In the genomic region with DNA sequence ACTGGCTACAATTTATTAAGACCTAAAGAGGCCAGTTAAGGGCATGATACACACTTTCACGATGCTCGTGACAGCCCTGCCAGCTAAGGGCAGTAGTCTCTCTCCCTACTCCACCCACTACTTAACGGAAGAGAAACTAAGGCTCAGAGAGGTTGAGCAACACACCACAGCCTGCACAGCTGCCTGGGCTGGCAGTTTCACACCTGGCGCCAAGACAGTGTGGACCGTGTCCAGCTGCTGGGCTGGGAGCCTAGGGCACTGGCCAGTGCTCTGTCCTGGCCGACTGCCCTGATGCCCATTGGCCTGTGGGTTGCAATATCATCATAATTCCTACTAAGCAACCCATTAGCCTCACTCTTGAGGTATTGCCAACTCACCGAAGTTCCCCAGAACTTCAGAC, we compare ENCODE assay signal across 19 cellular contexts. TPM values are rescaled to one million over a fixed set of nuclear protein-coding genes. Genes with fewer than 3 reads are reported as not detected.
A peak's percentile ranks its signal among the peaks of the same experiment; 100 is the strongest.
DNase-seq lines count a peak whose midpoint lies in the region; ATAC-seq, FAIRE-seq and TF ChIP-seq lines count a peak whose summit lies in the region.
"Had no signal": no experiment of that assay in that cellular context is flagged by ENCODE, and none has a peak within 500 bp of the region (broad histone marks: within the 10 kb centered on the region; RNA-seq: fewer than 3 reads in every experiment).

No MANE protein-coding gene starts in this region.

- peaks cover 20% of the 10 kb centered on the region for H3K36me3 Mint-ChIP-seq in activated CD4-positive, alpha-beta memory T cell treated with anti-CD3 and anti-CD28 coated beads, Interleukin-2, amount 10 ng/mL, durations not matched to agents 7 days and 5 days (ENCODE audit: low read depth)
- H3K36me3 Mint-ChIP-seq in activated CD4-positive, alpha-beta memory T cell treated with anti-CD3 and anti-CD28 coated beads for 36 hours = no peaks in the 10 kb centered on the region
- no peaks in the 10 kb centered on the region for H3K36me3 Mint-ChIP-seq in GM23338 (ENCODE audit: low read depth)
- H3K36me3 Mint-ChIP-seq: CD14-positive monocyte had no signal

- H3K9me3 ChIP-seq in HepG2 (ENCODE audit: low read length) (no peaks in the 10 kb centered on the region), smooth muscle cell (replicated peaks; ENCODE audit: low read depth) (no peaks in the 10 kb centered on the region)

- CTCF ChIA-PET in activated CD4-positive, alpha-beta memory T cell treated with anti-CD3 and anti-CD28 coated beads, Interleukin-2, amount 10 ng/mL, durations not matched to agents 7 days and 5 days (lab: Charles Lee) = interaction anchor here (1.1 kb wide), 1 partner anchor 24 kb away, joined by 3 read pairs; no protein-coding TSS in a partner anchor
- CTCF ChIA-PET in activated CD4-positive, alpha-beta memory T cell treated with anti-CD3 and anti-CD28 coated beads for 36 hours (lab: Charles Lee) = interaction anchor here (0.5 to 0.7 kb wide), 2 partner anchors 17 to 99 kb away, joined by 3 read pairs; no protein-coding TSS in a partner anchor
- CTCF ChIA-PET in HepG2 (lab: Yijun Ruan, JAX; ENCODE audit: low intra/inter-chr PET ratio, low total read pairs) = no interaction called here

- H3K79me2 ChIP-seq in HepG2 (ENCODE audit: insufficient read depth, low read length) (no peaks in the 10 kb centered on the region), smooth muscle cell (ENCODE audit: low read depth) (no peaks in the 10 kb centered on the region), GM23338 (replicated peaks; ENCODE audit: insufficient read depth) (no peaks in the 10 kb centered on the region)

- TF ChIP-seq CTCF in HepG2 (CRISPR knock-in tag; IDR thresholded peaks at IDR 0.05) (no peak), smooth muscle cell (IDR thresholded peaks at IDR 0.05; ENCODE audit: borderline replicate concordance, insufficient read depth, poor library complexity, severe bottlenecking) (no peak), GM23338 (conservative IDR thresholded peaks at IDR 0.05; ENCODE audit: low read depth in 2 of 2) (no peak)

- H3K4me1 Mint-ChIP-seq in activated CD4-positive, alpha-beta memory T cell treated with anti-CD3 and anti-CD28 coated beads, Interleukin-2, amount 10 ng/mL, durations not matched to agents 7 days and 5 days = peaks cover 60% of the 10 kb centered on the region
- peaks cover 30% of the 10 kb centered on the region for H3K4me1 Mint-ChIP-seq in activated CD4-positive, alpha-beta memory T cell treated with anti-CD3 and anti-CD28 coated beads for 36 hours (ENCODE audit: low read depth)
- peaks cover 24% of the 10 kb centered on the region for H3K4me1 Mint-ChIP-seq in GM23338

- H4K20me1 ChIP-seq in HepG2 (ENCODE audit: insufficient read depth, low read length) (no peaks in the 10 kb centered on the region), smooth muscle cell (ENCODE audit: low read depth) (no peaks in the 10 kb centered on the region), GM23338 (replicated peaks; ENCODE audit: insufficient read depth) (no peaks in the 10 kb centered on the region)

- TF ChIP-seq RAD21 in HepG2 (CRISPR knock-in tag; IDR thresholded peaks at IDR 0.05) = no peak

- H3F3A ChIP-seq in smooth muscle cell (ENCODE audit: low read depth) (no peaks in the 10 kb centered on the region), GM23338 (replicated peaks; ENCODE audit: low read depth) (no peaks in the 10 kb centered on the region)

- no peak for TF ChIP-seq POLR2A in HepG2 (IDR thresholded peaks at IDR 0.05; ENCODE audit: insufficient read depth in 1 of 2, low read depth in 2 of 2, low read length in 2 of 2)

- H3K9me2 ChIP-seq in GM23338 (ENCODE audit: insufficient read depth) = 0 out of 2 replicates have a peak, but pooled peaks cover 8% of the 10 kb centered on the region

- H3K4me3 Mint-ChIP-seq in activated CD4-positive, alpha-beta memory T cell treated with anti-CD3 and anti-CD28 coated beads, Interleukin-2, amount 10 ng/mL, durations not matched to agents 7 days and 5 days = no peak overlapping the region
- no peak overlapping the region for H3K4me3 Mint-ChIP-seq in activated CD4-positive, alpha-beta memory T cell treated with anti-CD3 and anti-CD28 coated beads for 36 hours
- H3K4me3 Mint-ChIP-seq in GM23338 = no peak overlapping the region
- H3K4me3 Mint-ChIP-seq: activated CD4-positive, alpha-beta T cell treated with anti-CD3 and anti-CD28 coated beads, Interleukin-2, amount 10 ng/mL, durations not matched to agents 7 days and 5 days; activated naive CD8-positive, alpha-beta T cell treated with anti-CD3 and anti-CD28 coated beads, Interleukin-2, amount 50 U/mL, for 24 hours; activated T-cell treated with anti-CD3 and anti-CD28 coated beads, Interleukin-2, amount 50 U/mL, for 72 hours; CD14-positive monocyte; stimulated activated naive CD8-positive, alpha-beta T cell treated with anti-CD3 and anti-CD28 coated beads, Interleukin-15, amount 100 ng/mL, for 72 hours had no signal

- intact Hi-C loops in activated CD4-positive, alpha-beta memory T cell treated with anti-CD3 and anti-CD28 coated beads for 36 hours (cut with micrococcal nuclease) = no loop called here
- intact Hi-C loops in HepG2 (cut with micrococcal nuclease; ENCODE audit: unreplicated experiment) = loop anchor here (10.0 kb wide), 1 partner anchor 61 kb away; no protein-coding TSS in a partner anchor

- H3K4me3 ChIP-seq in HepG2 (replicated peaks in 1 of 3; ENCODE audit: insufficient read depth in 1 of 3, low read depth in 2 of 3, low read length in 3 of 3) = no peak overlapping the region
- H3K4me3 ChIP-seq in smooth muscle cell = no peak overlapping the region
- H3K4me3 ChIP-seq in GM23338 = no peak overlapping the region
- H3K4me3 ChIP-seq: cardiac muscle cell had no signal

- no peak for TF ChIP-seq EP300 in HepG2 (IDR thresholded peaks at IDR 0.05; ENCODE audit: low read depth in 2 of 2, low read length in 2 of 2)
- no peak for TF ChIP-seq EP300 in HepG2 (CRISPR knock-in tag; IDR thresholded peaks at IDR 0.05; ENCODE audit: borderline replicate concordance)

- H2AFZ ChIP-seq in HepG2 (ENCODE audit: low read length) (no peak overlapping the region), smooth muscle cell (ENCODE audit: low read depth) (no peak overlapping the region), GM23338 (no peak overlapping the region)

- WGBS in HepG2 (ENCODE audit: low lambda C conversion rate) = 57% methylated on average over 7 of the region's 7 CpGs
- 67% methylated on average over 7 of the region's 7 CpGs for WGBS in smooth muscle cell (ENCODE audit: low lambda C conversion rate)

- no TSS peak for BruUV-seq in HepG2 (replicated peaks; lab: Mats Ljungman, UMichigan)

- H3K27ac Mint-ChIP-seq in activated CD4-positive, alpha-beta memory T cell treated with anti-CD3 and anti-CD28 coated beads, Interleukin-2, amount 10 ng/mL, durations not matched to agents 7 days and 5 days = peak overlapping the region; percentile 13
- no peak overlapping the region for H3K27ac Mint-ChIP-seq in activated CD4-positive, alpha-beta memory T cell treated with anti-CD3 and anti-CD28 coated beads for 36 hours
- H3K27ac Mint-ChIP-seq in GM23338 = no peak overlapping the region
- H3K27ac Mint-ChIP-seq: activated naive CD8-positive, alpha-beta T cell treated with anti-CD3 and anti-CD28 coated beads, Interleukin-2, amount 50 U/mL, for 24 hours; activated T-cell treated with anti-CD3 and anti-CD28 coated beads, Interleukin-2, amount 50 U/mL, for 72 hours; CD14-positive monocyte; stimulated activated naive CD8-positive, alpha-beta T cell treated with anti-CD3 and anti-CD28 coated beads, Interleukin-15, amount 100 ng/mL, for 72 hours had no signal

- H3K4me2 ChIP-seq in HepG2 (ENCODE audit: low read depth, low read length) (no peak overlapping the region), smooth muscle cell (peak overlapping the region; percentile 57), GM23338 (no peak overlapping the region)

- in situ Hi-C loops in HepG2 (cut with HindIII; ENCODE audit: extremely low pct_ligation_motif_present, low pct_unique_long_range_greater_than_20kb) = no loop called here

- no peak for ATAC-seq in HepG2
- ATAC-seq in GM23338 = no peak
- ATAC-seq: activated naive CD8-positive, alpha-beta T cell treated with anti-CD3 and anti-CD28 coated beads, Interleukin-2, amount 50 U/mL, for 24 hours; stimulated activated naive CD8-positive, alpha-beta T cell treated with anti-CD3 and anti-CD28 coated beads, Interleukin-15, amount 100 ng/mL, for 72 hours had no signal

- no peak overlapping the region for H3K9ac ChIP-seq in HepG2 (ENCODE audit: insufficient read depth, low read depth, low read length)
- no peak overlapping the region for H3K9ac ChIP-seq in smooth muscle cell (ENCODE audit: low read depth)

- H3K36me3 ChIP-seq in HepG2 (replicated peaks in 1 of 2; ENCODE audit: control insufficient read depth in 1 of 2, insufficient read depth in 2 of 2, low read length in 2 of 2) = no peaks in the 10 kb centered on the region
- H3K36me3 ChIP-seq in smooth muscle cell (ENCODE audit: low read depth) = no peaks in the 10 kb centered on the region
- H3K36me3 ChIP-seq in GM23338 (ENCODE audit: insufficient read depth) = no peaks in the 10 kb centered on the region
- H3K36me3 ChIP-seq: cardiac muscle cell had no signal

- FAIRE-seq in HepG2 (lab: Jason Lieb, UNC) = no peak
- FAIRE-seq in HTR-8/SVneo (lab: Jason Lieb, UNC) = no peak
- FAIRE-seq: A204.1, urothelium cell line had no signal

- H3K9me3 Mint-ChIP-seq in activated CD4-positive, alpha-beta memory T cell treated with anti-CD3 and anti-CD28 coated beads, Interleukin-2, amount 10 ng/mL, durations not matched to agents 7 days and 5 days = no peaks in the 10 kb centered on the region
- H3K9me3 Mint-ChIP-seq in activated CD4-positive, alpha-beta memory T cell treated with anti-CD3 and anti-CD28 coated beads for 36 hours = no peaks in the 10 kb centered on the region
- no peaks in the 10 kb centered on the region for H3K9me3 Mint-ChIP-seq in GM23338
- H3K9me3 Mint-ChIP-seq: activated CD4-positive, alpha-beta T cell treated with anti-CD3 and anti-CD28 coated beads, Interleukin-2, amount 10 ng/mL, durations not matched to agents 7 days and 5 days; activated naive CD8-positive, alpha-beta T cell treated with anti-CD3 and anti-CD28 coated beads, Interleukin-2, amount 50 U/mL, for 24 hours; stimulated activated naive CD8-positive, alpha-beta T cell treated with anti-CD3 and anti-CD28 coated beads, Interleukin-15, amount 100 ng/mL, for 72 hours had no signal

- POLR2A ChIA-PET in activated CD4-positive, alpha-beta memory T cell treated with anti-CD3 and anti-CD28 coated beads, Interleukin-2, amount 10 ng/mL, durations not matched to agents 7 days and 5 days (lab: Charles Lee) = interaction anchor here (0.8 to 1.3 kb wide), 4 partner anchors 21 to 28 kb away, joined by 3 to 4 read pairs (median 4); a partner anchor contains a TSS
- POLR2A ChIA-PET in activated CD4-positive, alpha-beta memory T cell treated with anti-CD3 and anti-CD28 coated beads for 36 hours (lab: Charles Lee) = no interaction called here
- POLR2A ChIA-PET in HepG2 (lab: Yijun Ruan, JAX) = no interaction called here

- no peak for DNase-seq in activated CD4-positive, alpha-beta memory T cell treated with anti-CD3 and anti-CD28 coated beads, Interleukin-2, amount 10 ng/mL, durations not matched to agents 7 days and 5 days
- no peak for DNase-seq in activated CD4-positive, alpha-beta memory T cell treated with anti-CD3 and anti-CD28 coated beads for 36 hours
- DNase-seq in RPMI8226 (peak; percentile 75), HepG2 (ENCODE audit: low spot score) (no peak), smooth muscle cell (lab: John Stamatoyannopoulos, UW; ENCODE audit: unreplicated experiment) (no peak), SKM-1 (lab: John Stamatoyannopoulos, UW; ENCODE audit: unreplicated experiment) (no peak), HTR-8/SVneo (ENCODE audit: insufficient read length, low spot score) (no peak), GM23338 (ENCODE audit: low spot score) (no peak)
- DNase-seq: activated CD4-positive, alpha-beta T cell treated with anti-CD3 and anti-CD28 coated beads, Interleukin-2, amount 10 ng/mL, durations not matched to agents 7 days and 5 days; activated naive CD8-positive, alpha-beta T cell treated with anti-CD3 and anti-CD28 coated beads, Interleukin-2, amount 50 U/mL, for 24 hours; activated T-cell treated with anti-CD3 and anti-CD28 coated beads, Interleukin-2, amount 50 U/mL, for 72 hours; effector CD4-positive, alpha-beta T cell; NCI-H1436; NCI-H226; stimulated activated naive CD8-positive, alpha-beta T cell treated with anti-CD3 and anti-CD28 coated beads, Interleukin-15, amount 100 ng/mL, for 72 hours had no signal

- H3K27me3 ChIP-seq in HepG2 (ENCODE audit: control insufficient read depth in 1 of 2, insufficient read depth in 2 of 2, low read length in 2 of 2) (no peaks in the 10 kb centered on the region; a peak in 1 of 5 replicates), smooth muscle cell (ENCODE audit: low read depth) (no peaks in the 10 kb centered on the region), GM23338 (ENCODE audit: insufficient read depth) (no peaks in the 10 kb centered on the region)
- H3K27me3 ChIP-seq: cardiac muscle cell had no signal

- no peak overlapping the region for H3K27ac ChIP-seq in HepG2 (ENCODE audit: extremely low read length, insufficient read depth, low read length)
- H3K27ac ChIP-seq in smooth muscle cell (ENCODE audit: low read depth) = no peak overlapping the region
- H3K27ac ChIP-seq in GM23338 (ENCODE audit: low read depth) = no peak overlapping the region
- H3K27ac ChIP-seq: cardiac muscle cell had no signal

- H3K4me1 ChIP-seq in HepG2 (ENCODE audit: insufficient read depth, low read length) (no peaks in the 10 kb centered on the region), smooth muscle cell (ENCODE audit: low read depth) (peaks cover 9% of the 10 kb centered on the region), GM23338 (ENCODE audit: insufficient read depth) (peaks cover 19% of the 10 kb centered on the region)

- no peaks in the 10 kb centered on the region for H3K27me3 Mint-ChIP-seq in activated CD4-positive, alpha-beta memory T cell treated with anti-CD3 and anti-CD28 coated beads, Interleukin-2, amount 10 ng/mL, durations not matched to agents 7 days and 5 days
- peaks cover 5% of the 10 kb centered on the region for H3K27me3 Mint-ChIP-seq in activated CD4-positive, alpha-beta memory T cell treated with anti-CD3 and anti-CD28 coated beads for 36 hours
- H3K27me3 Mint-ChIP-seq in GM23338 (ENCODE audit: insufficient read depth, low read depth, poor library complexity) = peaks cover 6% of the 10 kb centered on the region

RNA-seq across cellular contexts. Expression of a gene that starts 27.6 kb away (rescaled TPM):
- 10 to 100 TPM; 64.5 to 66.1 TPM for total RNA-seq in activated CD4-positive, alpha-beta memory T cell treated with anti-CD3 and anti-CD28 coated beads, Interleukin-2, amount 10 ng/mL, durations not matched to agents 7 days and 5 days
- 10 to 100 TPM; 13.8 to 14.0 TPM for total RNA-seq in activated CD4-positive, alpha-beta memory T cell treated with anti-CD3 and anti-CD28 coated beads for 36 hours
- total RNA-seq in HepG2 (2016; rRNA removed; fragmentation: Illumina TruSeq; extraction: Trizol) = 0.02 and 0.04 TPM in 2 replicates
- total RNA-seq in HepG2 (2016; cell fraction: cytosol; rRNA removed; fragmentation: Illumina TruSeq; extraction: Trizol; ENCODE audit: low read depth) = not detected in 2 replicates
- total RNA-seq in HepG2 (2016; cell fraction: insoluble cytoplasmic fraction; rRNA removed; fragmentation: Illumina TruSeq; extraction: Trizol) = 0.04 TPM in 1 of 2 replicates, not detected in the other
- 0.03 TPM in 1 of 2 replicates, not detected in the other for total RNA-seq in HepG2 (2016; cell fraction: membrane; rRNA removed; fragmentation: Illumina TruSeq; extraction: Trizol)
- 0.06 TPM in 1 of 2 replicates, not detected in the other for total RNA-seq in HepG2 (2016; cell fraction: nucleus; rRNA removed; fragmentation: Illumina TruSeq; extraction: Trizol)
- polyA plus RNA-seq in HepG2 (2011; rRNA removed) = 0.30 and 0.38 TPM in 2 replicates
- polyA plus RNA-seq in HepG2 (2011; cell fraction: cytosol; rRNA removed) = 0.28 and 0.33 TPM in 2 replicates
- 0.26 and 0.35 TPM in 2 replicates for polyA plus RNA-seq in HepG2 (2011; cell fraction: nucleus; rRNA removed)
- 0.05 and 0.21 TPM in 2 replicates for polyA plus RNA-seq in HepG2 (2012)
- not detected in 2 replicates for polyA plus RNA-seq in HepG2 (2016; cell fraction: cytosol; fragmentation: Illumina TruSeq; extraction: Trizol; ENCODE audit: low read depth)
- polyA plus RNA-seq in HepG2 (2016; cell fraction: insoluble cytoplasmic fraction; fragmentation: Illumina TruSeq; extraction: Trizol; ENCODE audit: low read depth) = 0.03 and 0.04 TPM in 2 replicates
- not detected in 2 replicates for polyA plus RNA-seq in HepG2 (2016; cell fraction: membrane; fragmentation: Illumina TruSeq; extraction: Trizol; ENCODE audit: low read depth)
- not detected in 2 replicates for polyA plus RNA-seq in HepG2 (2016; cell fraction: nucleus; fragmentation: Illumina TruSeq; extraction: Trizol; ENCODE audit: insufficient read depth, low read depth)
- 1.3 and 2.5 TPM in 2 replicates for polyA minus RNA-seq in HepG2 (2011; rRNA and poly(A)+ RNA removed; ENCODE audit: low replicate concordance)
- 0.88 and 0.99 TPM in 2 replicates for polyA minus RNA-seq in HepG2 (2011; cell fraction: cytosol; rRNA and poly(A)+ RNA removed)
- 1.3 and 1.4 TPM in 2 replicates for polyA minus RNA-seq in HepG2 (2011; cell fraction: nucleus; rRNA and poly(A)+ RNA removed)
- total RNA-seq in smooth muscle cell = 5.3 and 7.8 TPM in 2 replicates
- 2.7 and 5.7 TPM in 2 replicates for polyA plus RNA-seq in smooth muscle cell
- total RNA-seq in GM23338 (2014; rRNA removed; shearing (Covaris generic)) = 0.80 and 1.2 TPM in 2 replicates
- 0.23 and 0.24 TPM in 2 replicates for polyA plus RNA-seq in GM23338 (2016; fragmentation: Nextera tagmentation; extraction: Ambion mirVana)
